23 cellular contexts compared by ENCODE assay signal in genomic region chr11:4430060-4430459, GRCh38. TPM values are rescaled to one million over a fixed set of nuclear protein-coding genes. Genes with fewer than 3 reads are reported as not detected.
A peak's percentile ranks its signal among the peaks of the same experiment; 100 is the strongest.
DNase-seq lines count a peak whose midpoint lies in the region; ATAC-seq, FAIRE-seq and TF ChIP-seq lines count a peak whose summit lies in the region.
"Had no signal": no experiment of that assay in that cellular context is flagged by ENCODE, and none has a peak within 500 bp of the region (broad histone marks: within the 10 kb centered on the region; RNA-seq: fewer than 3 reads in every experiment).

No MANE protein-coding gene starts in this region.

- no peaks in the 10 kb centered on the region for H3K36me3 ChIP-seq in small intestine (ENCODE audit: control insufficient read depth in 2 of 2, insufficient read depth in 2 of 2, low read length in 2 of 2)

- H3K9me3 Mint-ChIP-seq in WTC11: peaks cover 6% of the 10 kb centered on the region; the same call in 1 of the 2 replicates
- H3K9me3 Mint-ChIP-seq: CD4-positive, alpha-beta memory T cell; GM23338; H9 had no signal

- no peak overlapping the region for H3K4me3 Mint-ChIP-seq in WTC11
- H3K4me3 Mint-ChIP-seq: CD4-positive, alpha-beta memory T cell; GM23338; H9 had no signal

- H3K4me3 ChIP-seq in small intestine (ENCODE audit: low read depth in 1 of 2, low read length in 2 of 2): no peak overlapping the region
- H3K4me3 ChIP-seq: GM12878, GM23338 had no signal

- H3K27ac ChIP-seq in small intestine (ENCODE audit: low read depth in 1 of 2, low read length in 1 of 2): no peak overlapping the region

- peaks cover 0 to 2% of the 10 kb centered on the region in 2 donors for H3K27me3 ChIP-seq in small intestine (ENCODE audit: control insufficient read depth in 2 of 2, insufficient read depth in 2 of 2, low read length in 2 of 2)

- peaks cover 2% of the 10 kb centered on the region; the same call in 1 of the 2 replicates for H3K27me3 Mint-ChIP-seq in WTC11 (ENCODE audit: low read depth)

- CTCF ChIA-PET in WTC11 (lab: Charles Lee): no interaction called here

- H3K4me1 ChIP-seq in small intestine (ENCODE audit: control insufficient read depth in 2 of 2, insufficient read depth in 1 of 2, low read depth in 1 of 2, low read length in 1 of 2): peaks cover 0 to 4% of the 10 kb centered on the region in 2 donors

- intact Hi-C loops in left colon (cut with DNase I, micrococcal nuclease): no loop called here

- no peak overlapping the region for H3K27ac Mint-ChIP-seq in WTC11
- H3K27ac Mint-ChIP-seq: CD4-positive, alpha-beta memory T cell; GM23338; H9 had no signal

- peak; percentile 6 for DNase-seq in LoVo (ENCODE audit: low spot score)
- no peak for DNase-seq in left colon
- peak; percentile 80 for DNase-seq in small intestine
- no peak for DNase-seq in WTC11 (ENCODE audit: low spot score)
- DNase-seq in NCI-H146 (lab: John Stamatoyannopoulos, UW): no peak
- DNase-seq: C1 segment of cervical spinal cord; CD4-positive, alpha-beta memory T cell; COR-L47; DMS 273 treated with DMSO at 0.1 percent for 48 hours; DMS79; EL; GDM1; H9 had no signal

- no peak for TF ChIP-seq CTCF in WTC11 (IDR thresholded peaks at IDR 0.05)

- no peak for FAIRE-seq in small intestine (lab: Jason Lieb, UNC)
- FAIRE-seq: D721Med, GM12878, GM19239 had no signal

- peaks cover 9% of the 10 kb centered on the region for H3K4me1 Mint-ChIP-seq in WTC11
- H3K4me1 Mint-ChIP-seq: CD4-positive, alpha-beta memory T cell had no signal

- H3K36me3 Mint-ChIP-seq in WTC11: no peaks in the 10 kb centered on the region
- H3K36me3 Mint-ChIP-seq: CD4-positive, alpha-beta memory T cell had no signal

- peak; percentile 73 for ATAC-seq in left colon
- no peak for ATAC-seq in GM21619 (IDR thresholded peaks at IDR 0.05; ENCODE audit: unreplicated experiment)
- ATAC-seq in WTC11: no peak
- ATAC-seq: GM12878, GM23338, HCT116 had no signal

- 5 to 49% (median 25%) methylated on average over 4 of the region's 4 CpGs for WGBS in small intestine, 3 donors

- POLR2A ChIA-PET in WTC11 (lab: Charles Lee): no interaction called here

- no peaks in the 10 kb centered on the region for H3K9me3 ChIP-seq in small intestine (ENCODE audit: control insufficient read depth, low read depth)

TF ChIP-seq in WTC11, 78 proteins besides CTCF, POLR2A, EP300 and RAD21:
- no peak for TF ChIP-seq OVOL2 (CRISPR knock-in tag; IDR thresholded peaks at IDR 0.05; ENCODE audit: borderline replicate concordance)
- no peak for TF ChIP-seq CBFB (CRISPR knock-in tag; IDR thresholded peaks at IDR 0.05; ENCODE audit: low read depth)
- TF ChIP-seq NR2C2 (CRISPR knock-in tag; IDR thresholded peaks at IDR 0.05): no peak
- TF ChIP-seq FOXJ3 (CRISPR knock-in tag; IDR thresholded peaks at IDR 0.05; ENCODE audit: borderline replicate concordance): no peak
- TF ChIP-seq CREB1 (CRISPR knock-in tag; IDR thresholded peaks at IDR 0.05): no peak

RNA-seq across cellular contexts. Expression of gene OR52K2, which starts 19.0 kb away (rescaled TPM):
- total RNA-seq in left colon (not detected), WTC11 (2021) (not detected in 3 replicates)
- not detected for polyA plus RNA-seq in small intestine
- total RNA-seq: A172; A673; CD4-positive, alpha-beta memory T cell; GM12878; GM23338; H4; H9 had no signal
- polyA plus RNA-seq: BJ; CD4-positive, alpha-beta memory T cell; GM12878; GM23338 had no signal

RNA-seq across cellular contexts. Expression of gene TRIM21, which starts 36.6 kb away (rescaled TPM):
- 10 to 100 TPM; 25.2 to 26.3 TPM for total RNA-seq in left colon
- 10 to 100 TPM; 24.1 to 43.6 (median 41.1) TPM for polyA plus RNA-seq in small intestine
- total RNA-seq in WTC11 (2021): 14.8 to 20.5 TPM (median 17.1 TPM) in 3 replicates

RNA-seq across cellular contexts. Expression of gene OR52K1, which starts 52.4 kb away (rescaled TPM):
- total RNA-seq in left colon: not detected
- not detected for polyA plus RNA-seq in small intestine
- total RNA-seq in WTC11 (2021): 0.05 to 0.07 TPM in 2 of 3 replicates, not detected in the other
- total RNA-seq: A172; A673; CD4-positive, alpha-beta memory T cell; GM12878; GM23338; H4; H9 had no signal
- polyA plus RNA-seq: BJ, GM12878, GM23338 had no signal

Comparison
In these comparisons a context has a peak if more than half of its experiments do, and no peak if none do; other contexts are left out.
1. DNase-seq: peak in LoVo (single experiment) and small intestine (single experiment); none in left colon (0 of 2), WTC11 (single experiment) and NCI-H146 (single experiment).